Comparison of ENCODE assay signal across 16 cellular contexts in the genomic region with DNA sequence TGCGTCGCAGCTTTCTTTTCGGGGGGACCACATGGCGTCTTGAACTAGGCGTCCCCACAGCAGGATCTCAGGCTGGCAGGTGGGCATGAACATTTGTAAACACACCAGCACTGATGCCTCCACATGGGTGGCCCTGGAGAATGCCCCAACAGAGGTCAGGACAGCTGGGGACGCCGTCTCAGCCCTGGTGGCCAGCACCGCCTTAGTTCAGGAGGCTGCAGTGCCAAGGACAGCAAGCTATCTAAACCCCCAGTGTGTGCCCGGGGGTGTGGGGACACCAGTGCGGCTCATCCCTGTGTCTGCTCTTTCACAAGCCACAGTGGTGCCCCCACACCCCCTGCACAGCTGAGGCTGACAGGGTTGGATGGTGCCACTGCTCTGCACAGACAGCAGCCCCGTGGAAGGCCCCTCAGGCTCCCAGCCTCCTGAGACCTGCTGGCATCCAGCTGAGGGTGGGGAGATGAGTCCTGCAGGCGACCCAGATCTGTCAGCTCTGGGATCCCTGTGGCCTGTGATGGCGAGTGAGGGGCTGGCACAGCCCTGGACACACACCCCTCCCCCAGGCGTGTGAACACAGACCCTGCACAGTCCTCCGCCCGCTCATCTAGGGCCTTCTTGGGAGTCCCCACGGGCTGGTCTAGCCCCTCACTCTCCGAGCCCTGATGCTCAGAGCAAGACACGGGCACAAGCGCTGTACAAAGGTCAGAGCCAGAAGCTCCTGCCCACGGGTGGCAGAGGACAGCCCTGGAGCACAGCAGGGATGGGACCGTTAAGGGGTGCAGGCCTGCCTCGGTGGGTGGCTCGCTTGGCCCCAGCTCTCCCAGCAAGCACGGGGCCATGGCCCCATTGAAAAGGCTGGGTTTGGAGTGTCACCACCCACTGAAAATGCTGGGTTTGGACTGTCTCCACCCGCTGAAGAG.
"Had no signal": no experiment of that assay in that cellular context is flagged by ENCODE, and none has a peak within 500 bp of the region (broad histone marks: within the 10 kb centered on the region; RNA-seq: fewer than 3 reads in every experiment).

No MANE protein-coding gene starts in this region.

- H3K27ac ChIP-seq: brain microvascular endothelial cell, coronary artery, gastrocnemius medialis, left ventricle myocardium inferior, neural progenitor cell, psoas muscle, spleen, thyroid gland had no signal

- H3K36me3 ChIP-seq: neural progenitor cell had no signal

- H3K9me3 ChIP-seq: gastrocnemius medialis, left ventricle myocardium inferior, psoas muscle, spleen, thyroid gland had no signal

- H3K9ac ChIP-seq: neural progenitor cell had no signal

- H3K27me3 ChIP-seq: thyroid gland had no signal

- H3K4me3 ChIP-seq: coronary artery, gastrocnemius medialis, left ventricle myocardium inferior, neural progenitor cell, psoas muscle, spleen, thyroid gland had no signal

- ATAC-seq: activated T-cell treated with anti-CD3 and anti-CD28 coated beads, Interleukin-2, amount 50 U/mL, for 72 hours had no signal

- H3K4me2 ChIP-seq: neural progenitor cell had no signal

- DNase-seq: activated CD4-positive, alpha-beta T cell treated with anti-CD3 and anti-CD28 coated beads, Interleukin-2, amount 50 U/mL, for 4 hours; activated effector memory CD4-positive, alpha-beta T cell treated with anti-CD3 and anti-CD28 coated beads, Interleukin-2, amount 50 U/mL, for 16 hours; activated naive CD4-positive, alpha-beta T cell treated with anti-CD3 and anti-CD28 coated beads, Interleukin-2, amount 50 U/mL, for 16 hours; activated T-cell treated with anti-CD3 and anti-CD28 coated beads, Interleukin-2, amount 50 U/mL, for 72 hours; aorta; brain microvascular endothelial cell; head of caudate nucleus; left ventricle myocardium inferior; mammary epithelial cell; spleen; stimulated activated naive CD4-positive, alpha-beta T cell; thyroid gland had no signal
